In genomic region chr1:57304591-57304990, GRCh38 we compare ENCODE assay signal across 24 cellular contexts.
DNase-seq lines count a peak whose midpoint lies in the region; ATAC-seq, FAIRE-seq and TF ChIP-seq lines count a peak whose summit lies in the region.
"Had no signal": no experiment of that assay in that cellular context is flagged by ENCODE, and none has a peak within 500 bp of the region (broad histone marks: within the 10 kb centered on the region; RNA-seq: fewer than 3 reads in every experiment).

No MANE protein-coding gene starts in this region.

- H3K79me1 ChIP-seq in H1 (ENCODE audit: low read depth, low read length), result no peaks in the 10 kb centered on the region

- no peak overlapping the region for H2BK20ac ChIP-seq in H1 (ENCODE audit: low read length)

- CTCF ChIA-PET in HepG2 (lab: Yijun Ruan, JAX; ENCODE audit: low intra/inter-chr PET ratio, low total read pairs), result no interaction called here
- CTCF ChIA-PET in H1 (lab: Charles Lee; ENCODE audit: partially characterized antibody), result no interaction called here

- no peak for TF ChIP-seq EP300 in HepG2 (IDR thresholded peaks at IDR 0.05; ENCODE audit: low read depth in 2 of 2, low read length in 2 of 2)
- no peak for TF ChIP-seq EP300 in HepG2 (CRISPR knock-in tag; IDR thresholded peaks at IDR 0.05; ENCODE audit: borderline replicate concordance)
- TF ChIP-seq EP300 in H1 (IDR thresholded peaks at IDR 0.05; ENCODE audit: borderline replicate concordance in 1 of 2, low read depth in 2 of 2, low read length in 2 of 2), result no peak

- no peaks in the 10 kb centered on the region for H4K20me1 ChIP-seq in HepG2 (ENCODE audit: insufficient read depth, low read length)
- H4K20me1 ChIP-seq in H1 (replicated peaks in 1 of 2; ENCODE audit: control insufficient read depth in 1 of 2, insufficient read depth in 2 of 2, low read length in 2 of 2), result no peaks in the 10 kb centered on the region
- H4K20me1 ChIP-seq: BLaER1 treated with 17β-estradiol and CSF1 and Interleukin-3, amounts not matched to agents 10 nM and 100 nM had no signal

- H3K4me2 ChIP-seq in HepG2 (ENCODE audit: low read depth, low read length) (no peak overlapping the region), H1 (ENCODE audit: insufficient read depth in 1 of 2, low read depth in 2 of 2, low read length in 2 of 2) (no peak overlapping the region)

- no peaks in the 10 kb centered on the region for H3K27me3 Mint-ChIP-seq in T-helper 17 cell

- no peak overlapping the region for H3K27ac ChIP-seq in HepG2 (ENCODE audit: extremely low read length, insufficient read depth, low read length)
- no peak overlapping the region for H3K27ac ChIP-seq in right lobe of liver
- H3K27ac ChIP-seq in H1 (ENCODE audit: low read depth, low read length), result no peak overlapping the region
- H3K27ac ChIP-seq in adrenal gland, result no peak overlapping the region
- H3K27ac ChIP-seq in heart left ventricle, result no peak overlapping the region
- no peak overlapping the region for H3K27ac ChIP-seq in body of pancreas
- H3K27ac ChIP-seq: 22Rv1 had no signal

- H3K9ac ChIP-seq in HepG2 (ENCODE audit: insufficient read depth, low read depth, low read length), result no peak overlapping the region
- no peak overlapping the region for H3K9ac ChIP-seq in H1 (replicated peaks in 1 of 4; ENCODE audit: extremely low read depth in 1 of 4, low read depth in 3 of 4, low read length in 3 of 4)
- H3K9ac ChIP-seq: BLaER1 treated with 17β-estradiol and CSF1 and Interleukin-3, amounts not matched to agents 10 nM and 100 nM had no signal

- no peak overlapping the region for H2BK12ac ChIP-seq in H1 (ENCODE audit: low read depth, low read length)

- in situ Hi-C loops in HepG2 (cut with HindIII; ENCODE audit: extremely low pct_ligation_motif_present, low pct_unique_long_range_greater_than_20kb), result no loop called here

- H3K9me3 ChIP-seq in HepG2 (ENCODE audit: low read length) (no peaks in the 10 kb centered on the region), right lobe of liver (no peaks in the 10 kb centered on the region), T-helper 17 cell (ENCODE audit: control insufficient read depth, low read length, poor library complexity, severe bottlenecking) (no peaks in the 10 kb centered on the region), H1 (ENCODE audit: insufficient read depth in 2 of 2, low read depth in 1 of 2, low read length in 1 of 2) (no peaks in the 10 kb centered on the region), adrenal gland (replicated peaks in 1 of 3) (no peaks in the 10 kb centered on the region), heart left ventricle (no peaks in the 10 kb centered on the region), body of pancreas (no peaks in the 10 kb centered on the region)

- H3K79me2 ChIP-seq in HepG2 (ENCODE audit: insufficient read depth, low read length) (no peaks in the 10 kb centered on the region), H1 (ENCODE audit: control insufficient read depth in 1 of 2, insufficient read depth in 2 of 2, low read length in 2 of 2) (no peaks in the 10 kb centered on the region)

- H3K18ac ChIP-seq in H1 (ENCODE audit: extremely low read depth, low read length), result no peak overlapping the region

- no peak overlapping the region for H3K4ac ChIP-seq in H1 (replicated peaks; ENCODE audit: insufficient read length, low read depth, low read length)

- TF ChIP-seq CTCF in HepG2 (CRISPR knock-in tag; IDR thresholded peaks at IDR 0.05) (no peak), right lobe of liver (IDR thresholded peaks at IDR 0.05) (no peak), H1 (IDR thresholded peaks at IDR 0.05; ENCODE audit: control extremely low read depth in 1 of 3, insufficient read depth in 1 of 3, low read depth in 1 of 3, low read length in 3 of 3) (no peak), adrenal gland (IDR thresholded peaks at IDR 0.05) (no peak), heart left ventricle (IDR thresholded peaks at IDR 0.05) (no peak), body of pancreas (IDR thresholded peaks at IDR 0.05) (no peak)

- ATAC-seq in HepG2 (no peak), right lobe of liver (no peak), T-helper 17 cell (no peak), heart left ventricle (no peak), GM18867 (IDR thresholded peaks at IDR 0.05; ENCODE audit: unreplicated experiment) (no peak), body of pancreas (no peak)
- ATAC-seq: GM12878 had no signal

- H4K91ac ChIP-seq in H1 (replicated peaks; ENCODE audit: insufficient read length, low read length), result no peak overlapping the region

- TF ChIP-seq POLR2A in HepG2 (IDR thresholded peaks at IDR 0.05; ENCODE audit: insufficient read depth in 1 of 2, low read depth in 2 of 2, low read length in 2 of 2), result no peak
- TF ChIP-seq POLR2A in right lobe of liver (IDR thresholded peaks at IDR 0.05), result no peak
- TF ChIP-seq POLR2A in H1 (IDR thresholded peaks at IDR 0.05; ENCODE audit: control extremely low read depth in 1 of 2, low read depth in 2 of 2, low read length in 2 of 2), result no peak
- no peak for TF ChIP-seq POLR2A in adrenal gland (IDR thresholded peaks at IDR 0.05)
- no peak for TF ChIP-seq POLR2A in heart left ventricle (IDR thresholded peaks at IDR 0.05)
- TF ChIP-seq POLR2A in body of pancreas (IDR thresholded peaks at IDR 0.05), result no peak

- no peaks in the 10 kb centered on the region for H3K36me3 ChIP-seq in HepG2 (replicated peaks in 1 of 2; ENCODE audit: control insufficient read depth in 1 of 2, insufficient read depth in 2 of 2, low read length in 2 of 2)
- no peaks in the 10 kb centered on the region for H3K36me3 ChIP-seq in right lobe of liver
- no peaks in the 10 kb centered on the region for H3K36me3 ChIP-seq in H1 (ENCODE audit: control insufficient read depth in 2 of 4, insufficient read depth in 4 of 4, low read length in 3 of 4)
- H3K36me3 ChIP-seq in adrenal gland (replicated peaks in 1 of 2), result no peaks in the 10 kb centered on the region
- no peaks in the 10 kb centered on the region for H3K36me3 ChIP-seq in heart left ventricle
- no peaks in the 10 kb centered on the region for H3K36me3 ChIP-seq in body of pancreas (replicated peaks in 1 of 2; ENCODE audit: insufficient read depth in 1 of 2, low read depth in 2 of 2)

- H3K4me3 Mint-ChIP-seq in T-helper 17 cell, result peak overlapping the region; percentile 54
- H3K4me3 Mint-ChIP-seq: B cell; CD14-positive monocyte; CD4-positive, alpha-beta T cell had no signal

- H4K5ac ChIP-seq in H1 (ENCODE audit: insufficient read length, low read depth, low read length), result no peak overlapping the region

- no peaks in the 10 kb centered on the region for H3K23me2 ChIP-seq in H1 (ENCODE audit: low read depth, low read length)

- 0 out of 2 replicates have a peak overlapping the region, but pooled peaks have one; percentile 46 for H2BK15ac ChIP-seq in H1 (ENCODE audit: low read length)

- H2BK120ac ChIP-seq in H1 (replicated peaks; ENCODE audit: low read depth, low read length), result no peak overlapping the region

- H3K36me3 Mint-ChIP-seq in T-helper 17 cell (ENCODE audit: low read depth), result peaks cover 3% of the 10 kb centered on the region
- H3K36me3 Mint-ChIP-seq: CD14-positive monocyte had no signal

- H3K27me3 ChIP-seq in HepG2 (ENCODE audit: control insufficient read depth in 1 of 2, insufficient read depth in 2 of 2, low read length in 2 of 2) (no peaks in the 10 kb centered on the region; a peak in 1 of 5 replicates), right lobe of liver (no peaks in the 10 kb centered on the region), H1 (replicated peaks in 1 of 4; ENCODE audit: control insufficient read depth in 3 of 4, extremely low read depth in 1 of 4, insufficient read depth in 3 of 4, low read length in 3 of 4) (no peaks in the 10 kb centered on the region), adrenal gland (no peaks in the 10 kb centered on the region), heart left ventricle (no peaks in the 10 kb centered on the region), body of pancreas (no peaks in the 10 kb centered on the region)
- H3K27me3 ChIP-seq: BLaER1 treated with 17β-estradiol and CSF1 and Interleukin-3, amounts not matched to agents 10 nM and 100 nM had no signal

- FAIRE-seq in HepG2 (lab: Jason Lieb, UNC), result no peak
- FAIRE-seq in H1 (lab: Jason Lieb, UNC), result no peak
- FAIRE-seq: A204.1, D721Med, GM12878 had no signal

- no peak overlapping the region for H2AK5ac ChIP-seq in H1 (ENCODE audit: low read depth, low read length)

- no peak overlapping the region for H3K56ac ChIP-seq in H1 (replicated peaks; ENCODE audit: insufficient read length, low read depth, low read length)

- BruUV-seq in HepG2 (replicated peaks; lab: Mats Ljungman, UMichigan), result no TSS peak

- no peak overlapping the region for H4K8ac ChIP-seq in H1 (ENCODE audit: extremely low read depth, insufficient read depth, low read length)

- intact Hi-C loops in HepG2 (cut with micrococcal nuclease; ENCODE audit: unreplicated experiment), result no loop called here
- intact Hi-C loops in right lobe of liver (cut with DNase I), result no loop called here
- intact Hi-C loops in adrenal gland (cut with DNase I), result no loop called here
- intact Hi-C loops in heart left ventricle (cut with DNase I), result no loop called here
- intact Hi-C loops in body of pancreas (cut with DNase I), result no loop called here

- H2BK5ac ChIP-seq in H1 (ENCODE audit: low read depth, low read length), result no peak overlapping the region

- TF ChIP-seq RAD21 in HepG2 (CRISPR knock-in tag; IDR thresholded peaks at IDR 0.05), result no peak
- TF ChIP-seq RAD21 in H1 (IDR thresholded peaks at IDR 0.05 in 1 of 2, conservative IDR thresholded peaks at IDR 0.05 in 1 of 2; ENCODE audit: low read depth in 2 of 2, low read length in 2 of 2), result no peak

- peak overlapping the region; percentile 72 for H3K27ac Mint-ChIP-seq in T-helper 17 cell
- H3K27ac Mint-ChIP-seq: B cell; CD14-positive monocyte; CD4-positive, alpha-beta T cell had no signal

- no peak overlapping the region for H3K23ac ChIP-seq in H1 (ENCODE audit: insufficient read length)

- H3K14ac ChIP-seq in H1 (ENCODE audit: insufficient read length), result no peak overlapping the region

- 91% methylated on average over 3 of the region's 3 CpGs for WGBS in HepG2 (ENCODE audit: low lambda C conversion rate)
- 92% methylated on average over 3 of the region's 3 CpGs for WGBS in right lobe of liver (ENCODE audit: insufficient coverage, low coverage, low lambda C conversion rate, missing lambda C conversion rate)
- WGBS in H1 (ENCODE audit: extremely low coverage in 1 of 2, insufficient coverage in 1 of 2, insufficient read length in 1 of 2, insufficient replicate concordance in 2 of 2, low coverage in 1 of 2, low lambda C conversion rate in 2 of 2, missing lambda C conversion rate in 1 of 2), 2 experiments, result 89% methylated on average over 3 of the region's 3 CpGs; no CpG with 5 or more reads in 1 of the 2 experiments
- WGBS in adrenal gland, 4 donors, result 76 to 83% (median 80%) methylated on average over 3 of the region's 3 CpGs
- 95 to 99% (median 97%) methylated on average over 3 of the region's 3 CpGs for WGBS in heart left ventricle, 4 donors
- WGBS in body of pancreas, 2 donors, result 75 to 77% methylated on average over 3 of the region's 3 CpGs

- no peak overlapping the region for H2AFZ ChIP-seq in HepG2 (ENCODE audit: low read length)
- H2AFZ ChIP-seq in H1 (ENCODE audit: low read length), result no peak overlapping the region

- H3K4me1 ChIP-seq in HepG2 (ENCODE audit: insufficient read depth, low read length) (peaks cover 27% of the 10 kb centered on the region), right lobe of liver (peaks cover 0 to 14% (median 0%) of the 10 kb centered on the region in 4 donors), H1 (replicated peaks in 1 of 4; ENCODE audit: control insufficient read depth in 3 of 4, insufficient read depth in 4 of 4, low read length in 3 of 4) (peaks cover 0 to 8% (median 2%) of the 10 kb centered on the region in 4 experiments; a peak in 3 of 7 replicates), adrenal gland (replicated peaks in 1 of 2) (no peaks in the 10 kb centered on the region), heart left ventricle (peaks cover 0 to 11% (median 0%) of the 10 kb centered on the region in 12 donors), body of pancreas (no peaks in the 10 kb centered on the region)

- H3K4me1 Mint-ChIP-seq in T-helper 17 cell, result peaks cover 36% of the 10 kb centered on the region
- H3K4me1 Mint-ChIP-seq: CD14-positive monocyte had no signal

- POLR2A ChIA-PET in HepG2 (lab: Yijun Ruan, JAX), result no interaction called here
- POLR2A ChIA-PET in H1 (lab: Charles Lee; ENCODE audit: partially characterized antibody), result no interaction called here

- H3K4me3 ChIP-seq in HepG2 (replicated peaks in 1 of 3; ENCODE audit: insufficient read depth in 1 of 3, low read depth in 2 of 3, low read length in 3 of 3) (no peak overlapping the region), right lobe of liver (no peak overlapping the region), H1 (ENCODE audit: extremely low read depth in 1 of 4, insufficient read depth in 2 of 4, low read depth in 3 of 4, low read length in 4 of 4) (no peak overlapping the region), adrenal gland (no peak overlapping the region), heart left ventricle (no peak overlapping the region), body of pancreas (no peak overlapping the region)
- H3K4me3 ChIP-seq: BLaER1 treated with 17β-estradiol and CSF1 and Interleukin-3, amounts not matched to agents 10 nM and 100 nM; GM12878 had no signal

- DNase-seq in HepG2 (ENCODE audit: low spot score) (no peak), right lobe of liver (no peak), T-helper 17 cell (no peak), H1 (ENCODE audit: low read depth in 1 of 2, low spot score in 2 of 2) (no peak), adrenal gland (no peak), heart left ventricle (no peak), body of pancreas (no peak)
- DNase-seq: CD4-positive, alpha-beta T cell; CD8-positive, alpha-beta memory T cell; DMS 273 treated with DMSO at 0.1 percent for 48 hours; DMS79; EL; GDM1; GOT3; H7; HCEC 1CT had no signal

Comparison
In these comparisons a context has a peak if more than half of its experiments do, and no peak if none do; other contexts are left out.
1. Of the 41 proteins assayed by ChIP-seq in both HepG2 and H1: peak only in HepG2: CEBPB; only in H1: none; in both: none; in neither: 40.